In genomic region chr2:24276349-24276899, GRCh38 we compare ENCODE assay signal across 23 cellular contexts.
A peak's percentile ranks its signal among the peaks of the same experiment; 100 is the strongest.
DNase-seq lines count a peak whose midpoint lies in the region; ATAC-seq, FAIRE-seq and TF ChIP-seq lines count a peak whose summit lies in the region.
"Had no signal": no experiment of that assay in that cellular context is flagged by ENCODE, and none has a peak within 500 bp of the region (broad histone marks: within the 10 kb centered on the region; RNA-seq: fewer than 3 reads in every experiment).

No MANE protein-coding gene starts in this region.

- no peak for TF ChIP-seq EP300 in HepG2 (IDR thresholded peaks at IDR 0.05; ENCODE audit: low read depth in 2 of 2, low read length in 2 of 2)
- TF ChIP-seq EP300 in HepG2 (CRISPR knock-in tag; IDR thresholded peaks at IDR 0.05; ENCODE audit: borderline replicate concordance) = no peak

- H3K36me3 ChIP-seq in right lobe of liver = peaks cover 0 to 8% (median 1%) of the 10 kb centered on the region in 4 donors
- H3K36me3 ChIP-seq in HepG2 (replicated peaks in 1 of 2; ENCODE audit: control insufficient read depth in 1 of 2, insufficient read depth in 2 of 2, low read length in 2 of 2) = peaks cover 2 to 11% of the 10 kb centered on the region in 2 experiments; a peak in 3 of 5 replicates
- peaks cover 0 to 66% of the 10 kb centered on the region in 2 donors for H3K36me3 ChIP-seq in left lung
- no peaks in the 10 kb centered on the region for H3K36me3 ChIP-seq in PC-9 (ENCODE audit: low read depth)

- H3K9me2 ChIP-seq in PC-9 (ENCODE audit: insufficient read depth) = no peaks in the 10 kb centered on the region

- H4K20me1 ChIP-seq in HepG2 (ENCODE audit: insufficient read depth, low read length) (no peaks in the 10 kb centered on the region), PC-9 (ENCODE audit: insufficient read depth) (no peaks in the 10 kb centered on the region)

- no peaks in the 10 kb centered on the region for H3F3A ChIP-seq in PC-9 (ENCODE audit: insufficient read depth, low read depth)

- 24% methylated on average over 4 of the region's 4 CpGs for WGBS in right lobe of liver (ENCODE audit: insufficient coverage, low coverage, low lambda C conversion rate, missing lambda C conversion rate)
- 80% methylated on average over 4 of the region's 4 CpGs for WGBS in HepG2 (ENCODE audit: low lambda C conversion rate)

- no peak overlapping the region for H3K4me3 ChIP-seq in right lobe of liver
- H3K4me3 ChIP-seq in HepG2 (replicated peaks in 1 of 3; ENCODE audit: insufficient read depth in 1 of 3, low read depth in 2 of 3, low read length in 3 of 3) = no peak overlapping the region
- no peak overlapping the region for H3K4me3 ChIP-seq in left lung
- H3K4me3 ChIP-seq in PC-9 = no peak overlapping the region
- H3K4me3 ChIP-seq: A549, lower lobe of right lung, SJSA1, upper lobe of left lung had no signal

- CTCF ChIA-PET in HepG2 (lab: Yijun Ruan, JAX; ENCODE audit: low intra/inter-chr PET ratio, low total read pairs) = no interaction called here
- CTCF ChIA-PET in PC-9 (lab: Charles Lee) = no interaction called here
- CTCF ChIA-PET in GM10248 (lab: Yijun Ruan, JAX) = interaction anchor here (1.0 to 2.4 kb wide), 6 partner anchors 8 to 154 kb away, joined by 3 to 10 read pairs (median 4); no protein-coding TSS in a partner anchor

- H3K27me3 ChIP-seq in right lobe of liver (no peaks in the 10 kb centered on the region), HepG2 (ENCODE audit: control insufficient read depth in 1 of 2, insufficient read depth in 2 of 2, low read length in 2 of 2) (no peaks in the 10 kb centered on the region), left lung (no peaks in the 10 kb centered on the region), PC-9 (ENCODE audit: insufficient read depth, low read depth) (no peaks in the 10 kb centered on the region)
- H3K27me3 ChIP-seq: SJSA1, upper lobe of left lung had no signal

- in situ Hi-C loops in HepG2 (cut with HindIII; ENCODE audit: extremely low pct_ligation_motif_present, low pct_unique_long_range_greater_than_20kb) = no loop called here

- H3K9me3 ChIP-seq in right lobe of liver (no peaks in the 10 kb centered on the region), HepG2 (ENCODE audit: low read length) (no peaks in the 10 kb centered on the region), left lung (no peaks in the 10 kb centered on the region), PC-9 (ENCODE audit: insufficient read depth, low read depth) (no peaks in the 10 kb centered on the region)
- H3K9me3 ChIP-seq: A549, lower lobe of right lung, SJSA1, upper lobe of left lung had no signal

- DNase-seq in right lobe of liver = no peak
- no peak for DNase-seq in HepG2 (ENCODE audit: low spot score)
- peak; percentile 1 for DNase-seq in astrocyte of the hippocampus (ENCODE audit: low read depth, low spot score)
- no peak for DNase-seq in left lung
- DNase-seq in activated T-cell treated with anti-CD3 and anti-CD28 coated beads for 4 hours = no peak
- DNase-seq in PC-9 = no peak
- DNase-seq in globus pallidus (ENCODE audit: low spot score) = no peak
- DNase-seq in GM10248 (ENCODE audit: extremely low spot score) = no peak
- DNase-seq: activated CD8-positive, alpha-beta memory T cell treated with anti-CD3 and anti-CD28 coated beads, Interleukin-2, amount 50 U/mL, for 4 hours; activated naive CD4-positive, alpha-beta T cell; anterior cingulate cortex; CD8-positive, alpha-beta memory T cell; DND-41; lower lobe of right lung; NCI-H2081 treated with DMSO at 0.1 percent for 48 hours; NCI-H524; retina; stimulated activated naive CD4-positive, alpha-beta T cell treated with Interleukin-2 at 50 U/mL for 16 hours; T-helper 9 cell; upper lobe of left lung had no signal

- BruUV-seq in HepG2 (replicated peaks; lab: Mats Ljungman, UMichigan) (no TSS peak), PC-9 (replicated peaks; lab: Mats Ljungman, UMichigan) (no TSS peak)

- H2AFZ ChIP-seq in HepG2 (ENCODE audit: low read length) (no peak overlapping the region), PC-9 (no peak overlapping the region)

- POLR2A ChIA-PET in HepG2 (lab: Yijun Ruan, JAX) (no interaction called here), PC-9 (lab: Charles Lee; ENCODE audit: unreplicated experiment) (interaction anchor here (0.5 kb wide), 1 partner anchor 586 kb away, joined by 4 read pairs; no protein-coding TSS in a partner anchor), GM10248 (lab: Yijun Ruan, JAX) (no interaction called here)

- TF ChIP-seq POLR2A in right lobe of liver (IDR thresholded peaks at IDR 0.05) (no peak), HepG2 (IDR thresholded peaks at IDR 0.05; ENCODE audit: insufficient read depth in 1 of 2, low read depth in 2 of 2, low read length in 2 of 2) (no peak)

- peak; percentile 60 to 77 (median 67) for ATAC-seq in right lobe of liver
- no peak for ATAC-seq in HepG2
- ATAC-seq in left lung = peak; percentile 50
- ATAC-seq: A549 had no signal

- H3K79me2 ChIP-seq in HepG2 (ENCODE audit: insufficient read depth, low read length) (no peaks in the 10 kb centered on the region), PC-9 (ENCODE audit: low read depth) (no peaks in the 10 kb centered on the region)

- H3K4me2 ChIP-seq in HepG2 (ENCODE audit: low read depth, low read length) = no peak overlapping the region
- no peak overlapping the region for H3K4me2 ChIP-seq in PC-9
- H3K4me2 ChIP-seq: A549 had no signal

- TF ChIP-seq CTCF in right lobe of liver (IDR thresholded peaks at IDR 0.05) = no peak
- no peak for TF ChIP-seq CTCF in HepG2 (CRISPR knock-in tag; IDR thresholded peaks at IDR 0.05)
- no peak for TF ChIP-seq CTCF in left lung (IDR thresholded peaks at IDR 0.05)
- TF ChIP-seq CTCF in PC-9 (conservative IDR thresholded peaks at IDR 0.05) = no peak
- TF ChIP-seq CTCF in GM10248 (IDR thresholded peaks at IDR 0.05; ENCODE audit: control extremely low read depth, extremely low read depth, low read depth, missing control alignments) = no peak

- H3K27ac ChIP-seq in right lobe of liver (peak overlapping the region in 2 of 3 donors; percentile 26 to 35), HepG2 (ENCODE audit: extremely low read length, insufficient read depth, low read length) (no peak overlapping the region), left lung (no peak overlapping the region), PC-9 (no peak overlapping the region)
- H3K27ac ChIP-seq: A549, lower lobe of right lung, SJSA1 had no signal

- no peak for FAIRE-seq in HepG2 (lab: Jason Lieb, UNC)
- FAIRE-seq: colon had no signal

- TF ChIP-seq RAD21 in HepG2 (CRISPR knock-in tag; IDR thresholded peaks at IDR 0.05) = no peak

- intact Hi-C loops in right lobe of liver (cut with DNase I) = no loop called here
- intact Hi-C loops in HepG2 (cut with micrococcal nuclease; ENCODE audit: unreplicated experiment) = no loop called here
- intact Hi-C loops in left lung (cut with DNase I) = no loop called here
- intact Hi-C loops in PC-9 (cut with micrococcal nuclease; ENCODE audit: unreplicated experiment) = no loop called here

- no peak overlapping the region for H3K9ac ChIP-seq in HepG2 (ENCODE audit: insufficient read depth, low read depth, low read length)

- H3K4me1 ChIP-seq in right lobe of liver = peaks cover 0 to 22% (median 5%) of the 10 kb centered on the region in 4 donors
- no peaks in the 10 kb centered on the region for H3K4me1 ChIP-seq in HepG2 (ENCODE audit: insufficient read depth, low read length)
- H3K4me1 ChIP-seq in left lung = peaks cover 3 to 5% of the 10 kb centered on the region in 2 donors
- H3K4me1 ChIP-seq in PC-9 (replicated peaks; ENCODE audit: insufficient read depth) = peaks cover 7% of the 10 kb centered on the region
- H3K4me1 ChIP-seq: A549, SJSA1 had no signal

TF ChIP-seq in HepG2, 621 proteins besides CTCF, POLR2A, EP300 and RAD21:
- no peak for TF ChIP-seq FOXK1 (CRISPR knock-in tag; IDR thresholded peaks at IDR 0.05; ENCODE audit: borderline replicate concordance, low read depth)
- no peak for TF ChIP-seq SP140L (CRISPR knock-in tag; IDR thresholded peaks at IDR 0.05; ENCODE audit: borderline replicate concordance)
- TF ChIP-seq ZNF577 (CRISPR knock-in tag; IDR thresholded peaks at IDR 0.05; ENCODE audit: borderline replicate concordance, low read depth) = no peak
- TF ChIP-seq HNRNPUL1 (IDR thresholded peaks at IDR 0.05; ENCODE audit: low read depth, low read length) = no peak
- TF ChIP-seq ATRX (CRISPR knock-in tag; IDR thresholded peaks at IDR 0.05; ENCODE audit: borderline replicate concordance) = no peak
- no peak for TF ChIP-seq ZNF180 (CRISPR knock-in tag; IDR thresholded peaks at IDR 0.05; ENCODE audit: borderline replicate concordance, low read depth)
- TF ChIP-seq HMGA1 (CRISPR knock-in tag; conservative IDR thresholded peaks at IDR 0.05) = no peak
- no peak for TF ChIP-seq ZNF557 (CRISPR knock-in tag; IDR thresholded peaks at IDR 0.05)
- TF ChIP-seq CBX5 (CRISPR knock-in tag; IDR thresholded peaks at IDR 0.05; ENCODE audit: borderline replicate concordance) = no peak
- no peak for TF ChIP-seq HNF4A (CRISPR knock-in tag; IDR thresholded peaks at IDR 0.05)
- no peak for TF ChIP-seq RFX3 (CRISPR knock-in tag; IDR thresholded peaks at IDR 0.05)
- TF ChIP-seq TBX3 (IDR thresholded peaks at IDR 0.05; ENCODE audit: borderline replicate concordance) = no peak
- no peak for TF ChIP-seq POGZ (CRISPR knock-in tag; IDR thresholded peaks at IDR 0.05)

Comparison
In these comparisons a context has a peak if more than half of its experiments do, and no peak if none do; other contexts are left out.
1. H3K27ac ChIP-seq: peak in right lobe of liver (2 of 3); none in HepG2 (single experiment), left lung (0 of 2) and PC-9 (single experiment).